In genomic region chr19:41307090-41307875, GRCh38 we compare ENCODE assay signal across 9 cellular contexts. TPM values are rescaled to one million over a fixed set of nuclear protein-coding genes. Genes with fewer than 3 reads are reported as not detected.
DNase-seq lines count a peak whose midpoint lies in the region; ATAC-seq and TF ChIP-seq lines count a peak whose summit lies in the region.
"Had no signal": no experiment of that assay in that cellular context is flagged by ENCODE, and none has a peak within 500 bp of the region (broad histone marks: within the 10 kb centered on the region; RNA-seq: fewer than 3 reads in every experiment).

No MANE protein-coding gene starts in this region.

- H3K4me3 Mint-ChIP-seq in activated naive CD8-positive, alpha-beta T cell, result peak overlapping the region; percentile 81

- no peak overlapping the region for H3K23ac ChIP-seq in mesenchymal stem cell (ENCODE audit: low read length in 2 of 2)

- H2AFZ ChIP-seq in mesenchymal stem cell (ENCODE audit: low read depth, low read length), result no peak overlapping the region

- peaks cover 88% of the 10 kb centered on the region for H3K4me1 Mint-ChIP-seq in activated naive CD8-positive, alpha-beta T cell (ENCODE audit: low read depth)

- H3K27ac ChIP-seq in heart left ventricle (peak overlapping the region in 9 of 12 donors; percentile 90 to 99 (median 96)), mesenchymal stem cell (ENCODE audit: low read length, poor library complexity, severe bottlenecking) (no peak overlapping the region), upper lobe of left lung (peak overlapping the region; percentile 93 to 98 (median 97))

- H3K36me3 ChIP-seq in heart left ventricle (peaks cover 2 to 62% (median 59%) of the 10 kb centered on the region in 9 donors), mesenchymal stem cell (ENCODE audit: control insufficient read depth in 1 of 2, insufficient read depth in 2 of 2, low read depth in 1 of 2, low read length in 2 of 2) (peaks cover 52 to 59% of the 10 kb centered on the region in 2 experiments), upper lobe of left lung (peaks cover 26 to 60% (median 44%) of the 10 kb centered on the region in 4 donors)

- no peak overlapping the region for H2AK5ac ChIP-seq in mesenchymal stem cell (ENCODE audit: low read length, severe bottlenecking)

- H3K79me1 ChIP-seq in mesenchymal stem cell (replicated peaks; ENCODE audit: low read length, poor library complexity, severe bottlenecking), result peaks cover 33% of the 10 kb centered on the region

- H3K27me3 ChIP-seq in heart left ventricle, result no peaks in the 10 kb centered on the region
- H3K27me3 ChIP-seq in mesenchymal stem cell (ENCODE audit: control insufficient read depth in 1 of 2, insufficient read depth in 1 of 2, low read length in 2 of 2), result no peaks in the 10 kb centered on the region
- no peaks in the 10 kb centered on the region for H3K27me3 ChIP-seq in upper lobe of left lung

- no peak overlapping the region for H2BK5ac ChIP-seq in mesenchymal stem cell (ENCODE audit: low read depth, low read length, poor library complexity, severe bottlenecking)

- no peak overlapping the region for H4K8ac ChIP-seq in mesenchymal stem cell (ENCODE audit: low read length)

- TF ChIP-seq EP300 in upper lobe of left lung (IDR thresholded peaks at IDR 0.05), result no peak

- H3K27ac Mint-ChIP-seq in activated naive CD8-positive, alpha-beta T cell, result peak overlapping the region; percentile 97

- ATAC-seq in heart left ventricle, result no peak
- no peak for ATAC-seq in Right ventricle myocardium superior (ENCODE audit: poor library complexity)
- no peak for ATAC-seq in upper lobe of left lung (ENCODE audit: low FRiP score in 2 of 2)
- ATAC-seq in HG02678 (IDR thresholded peaks at IDR 0.05; ENCODE audit: unreplicated experiment), result no peak

- H3K4ac ChIP-seq in mesenchymal stem cell (ENCODE audit: low read depth in 1 of 2, low read length in 2 of 2), result no peak overlapping the region

- DNase-seq in heart left ventricle, result no peak
- DNase-seq in Right ventricle myocardium superior, result no peak
- no peak for DNase-seq in mesenchymal stem cell
- DNase-seq in upper lobe of left lung, result no peak
- no peak for DNase-seq in RKO (ENCODE audit: low spot score)
- DNase-seq in NCI-H1092 (lab: John Stamatoyannopoulos, UW), result no peak
- DNase-seq: NCI-H2171 had no signal

- no peaks in the 10 kb centered on the region for H3K27me3 Mint-ChIP-seq in activated naive CD8-positive, alpha-beta T cell

- TF ChIP-seq POLR2A in heart left ventricle (IDR thresholded peaks at IDR 0.05), result no peak
- TF ChIP-seq POLR2A in upper lobe of left lung (IDR thresholded peaks at IDR 0.05), result no peak

- H3K4me3 ChIP-seq in heart left ventricle (peak overlapping the region in 1 of 12 donors; percentile 15), mesenchymal stem cell (ENCODE audit: insufficient read depth in 1 of 2, low read depth in 1 of 2, low read length in 2 of 2) (no peak overlapping the region), upper lobe of left lung (no peak overlapping the region)

- H2BK15ac ChIP-seq in mesenchymal stem cell (ENCODE audit: low read depth, poor library complexity, severe bottlenecking), result no peak overlapping the region

- H3K18ac ChIP-seq in mesenchymal stem cell (ENCODE audit: low read depth in 1 of 2, low read length in 2 of 2), result no peak overlapping the region

- H3K36me3 Mint-ChIP-seq in activated naive CD8-positive, alpha-beta T cell, result peaks cover 8% of the 10 kb centered on the region

- no peak overlapping the region for H2BK12ac ChIP-seq in mesenchymal stem cell (ENCODE audit: low read length in 2 of 2)

- H3K9me3 ChIP-seq in heart left ventricle (no peaks in the 10 kb centered on the region), mesenchymal stem cell (ENCODE audit: control insufficient read depth, low read length) (no peaks in the 10 kb centered on the region), upper lobe of left lung (peaks cover 0 to 4% (median 0%) of the 10 kb centered on the region in 4 donors)

- intact Hi-C loops in heart left ventricle (cut with DNase I) (loop anchor here in 7 of 10 donors (2.0 to 10.0 kb wide), 10 partner anchors 40 to 330 kb away; partner anchors contain the start of genes DMAC2 (in 2 of the 7) and TGFB1 (in 1 of the 7)), Right ventricle myocardium superior (cut with DNase I) (loop anchor here (5.0 kb wide), 1 partner anchor 105 kb away; no protein-coding TSS in a partner anchor)

- WGBS in heart left ventricle, 4 donors, result 65 to 72% (median 69%) methylated on average over 8 of the region's 8 CpGs
- 97% methylated on average over 7 of the region's 8 CpGs for WGBS in mesenchymal stem cell
- WGBS in upper lobe of left lung, 2 donors, result 43 to 49% methylated on average over 8 of the region's 8 CpGs

- no peak overlapping the region for H3K4me2 ChIP-seq in mesenchymal stem cell (ENCODE audit: low read length, poor library complexity, severe bottlenecking)

- H3K14ac ChIP-seq in mesenchymal stem cell (ENCODE audit: low read length in 2 of 2), result no peak overlapping the region

- peaks cover 6 to 81% (median 38%) of the 10 kb centered on the region in 12 donors for H3K4me1 ChIP-seq in heart left ventricle
- peaks cover 18% of the 10 kb centered on the region for H3K4me1 ChIP-seq in mesenchymal stem cell (ENCODE audit: control insufficient read depth, insufficient read depth, low read depth, low read length)
- H3K4me1 ChIP-seq in upper lobe of left lung, result peaks cover 41 to 58% (median 44%) of the 10 kb centered on the region in 4 donors

- H3K9me3 Mint-ChIP-seq in activated naive CD8-positive, alpha-beta T cell (ENCODE audit: low read depth), result no peaks in the 10 kb centered on the region

- no peak overlapping the region for H2BK120ac ChIP-seq in mesenchymal stem cell (ENCODE audit: low read depth, low read length)

- no peak overlapping the region for H4K91ac ChIP-seq in mesenchymal stem cell (ENCODE audit: low read length)

- peak overlapping the region; percentile 99 for H3K9ac ChIP-seq in mesenchymal stem cell (ENCODE audit: low read length)

- no peak for TF ChIP-seq CTCF in heart left ventricle (IDR thresholded peaks at IDR 0.05)
- no peak for TF ChIP-seq CTCF in upper lobe of left lung (IDR thresholded peaks at IDR 0.05)

RNA-seq across cellular contexts. Expression of gene CCDC97, which starts 2.7 kb away (rescaled TPM):
- total RNA-seq in heart left ventricle (10 to 100 TPM; 10.0 to 22.2 (median 14.2) TPM), Right ventricle myocardium superior (14.3 TPM), upper lobe of left lung (10 to 100 TPM; 22.0 to 36.7 (median 27.0) TPM)
- polyA plus RNA-seq in heart left ventricle, result 10 to 100 TPM; 12.8 to 16.0 TPM
- polyA plus RNA-seq in mesenchymal stem cell (2013, experiment 1 of 2), result 15.9 TPM
- 16.0 TPM for polyA plus RNA-seq in mesenchymal stem cell (2013, experiment 2 of 2)

RNA-seq across cellular contexts. Expression of gene HNRNPUL1, which starts 43.1 kb away (rescaled TPM):
- total RNA-seq in heart left ventricle (100 to 1,000 TPM in 7 of 9 donors, 10 to 100 TPM in 2; 88.7 to 138 (median 115) TPM), Right ventricle myocardium superior (114 TPM), upper lobe of left lung (100 to 1,000 TPM; 152 to 351 (median 211) TPM)
- 10 to 100 TPM; 64.2 to 91.0 TPM for polyA plus RNA-seq in heart left ventricle
- polyA plus RNA-seq in mesenchymal stem cell (2013, experiment 1 of 2), result 178 TPM
- 179 TPM for polyA plus RNA-seq in mesenchymal stem cell (2013, experiment 2 of 2)

RNA-seq across cellular contexts. Expression of gene TGFB1, which starts 46.4 kb away (rescaled TPM):
- total RNA-seq in heart left ventricle (10 to 100 TPM in 8 of 9 donors, 1 to 10 TPM in 1; 9.4 to 68.8 (median 13.9) TPM), Right ventricle myocardium superior (13.1 TPM), upper lobe of left lung (100 to 1,000 TPM in 2 of 6 donors, 10 to 100 TPM in 4; 28.5 to 138 (median 76.8) TPM)
- polyA plus RNA-seq in heart left ventricle, result 10 to 100 TPM; 13.4 to 24.0 TPM
- 208 TPM for polyA plus RNA-seq in mesenchymal stem cell (2013, experiment 1 of 2)
- polyA plus RNA-seq in mesenchymal stem cell (2013, experiment 2 of 2), result 203 TPM

RNA-seq across cellular contexts. Expression of gene B9D2, which starts 56.7 kb away (rescaled TPM):
- 1 to 10 TPM; 2.0 to 5.1 (median 3.3) TPM for total RNA-seq in heart left ventricle
- 10 to 100 TPM in 1 of 2 donors, 1 to 10 TPM in 1; 1.9 to 14.6 TPM for polyA plus RNA-seq in heart left ventricle
- total RNA-seq in Right ventricle myocardium superior, result 2.6 TPM
- polyA plus RNA-seq in mesenchymal stem cell (2013, experiment 1 of 2), result 4.2 TPM
- polyA plus RNA-seq in mesenchymal stem cell (2013, experiment 2 of 2), result 4.5 TPM
- total RNA-seq in upper lobe of left lung, result 10 to 100 TPM in 3 of 6 donors, 1 to 10 TPM in 2, not detected in 1; 7.0 to 17.2 (median 10.3) TPM
